ENCODE assay signal across 8 cellular contexts in genomic region chr10:32053392-32053791, GRCh38. TPM values are rescaled to one million over a fixed set of nuclear protein-coding genes. Genes with fewer than 3 reads are reported as not detected.
DNase-seq lines count a peak whose midpoint lies in the region; ATAC-seq and TF ChIP-seq lines count a peak whose summit lies in the region.
"Not testable (repeated sequence)": the region's sequence is repeated elsewhere in the genome, so short reads cannot be mapped to it uniquely, and the experiment has no call there.

No MANE protein-coding gene starts in this region.

- not testable (repeated sequence) for H3K9me3 Mint-ChIP-seq in activated CD8-positive, alpha-beta memory T cell treated with anti-CD3 and anti-CD28 coated beads, Interleukin-2, amount 10 ng/mL, durations not matched to agents 7 days and 5 days (ENCODE audit: low read depth)

- not testable (repeated sequence) for H3K27ac ChIP-seq in DOHH2 (ENCODE audit: low read depth, low read length); OCI-LY1 (ENCODE audit: low read depth, low read length, poor library complexity, severe bottlenecking)
- peak overlapping the region; percentile 56 for H3K27ac ChIP-seq in mammary epithelial cell (ENCODE audit: insufficient read depth, low read depth, low read length)
- peak overlapping the region; percentile 94 for H3K27ac ChIP-seq in muscle layer of colon (ENCODE audit: low read depth, low read length)
- H3K27ac ChIP-seq in sigmoid colon = peak overlapping the region; percentile 93 to 100 (median 96)
- H3K27ac ChIP-seq in vagina = peak overlapping the region; percentile 99

- not testable (repeated sequence) for H3K9me2 ChIP-seq in DOHH2 (replicated peaks; ENCODE audit: control insufficient read depth, low read length); OCI-LY1 (ENCODE audit: low read depth, low read length)

- not testable (repeated sequence) for TF ChIP-seq POLR2A in sigmoid colon (IDR thresholded peaks at IDR 0.05); vagina (IDR thresholded peaks at IDR 0.05)

- H3K9ac ChIP-seq in OCI-LY1 (ENCODE audit: low read length) (peak overlapping the region; percentile 91; the same call in 1 of the 2 replicates), muscle layer of colon (ENCODE audit: low read length) (peak overlapping the region; percentile 78)
- not testable (repeated sequence) for H3K9ac ChIP-seq in mammary epithelial cell (ENCODE audit: insufficient read depth, low read length)

- DNase-seq in activated CD8-positive, alpha-beta memory T cell treated with anti-CD3 and anti-CD28 coated beads, Interleukin-2, amount 10 ng/mL, durations not matched to agents 7 days and 5 days; mammary epithelial cell; foreskin fibroblast; sigmoid colon; vagina (ENCODE audit: extremely low spot score in 2 of 2): not testable (repeated sequence)

- H3K79me2 ChIP-seq in DOHH2 (ENCODE audit: control insufficient read depth, low read length) (peaks cover 78% of the 10 kb centered on the region), OCI-LY1 (ENCODE audit: insufficient read depth, low read length) (peaks cover 75% of the 10 kb centered on the region), mammary epithelial cell (ENCODE audit: insufficient read depth, low read length) (peaks cover 78% of the 10 kb centered on the region)

- peak overlapping the region; percentile 92 for H3K4me2 ChIP-seq in DOHH2 (ENCODE audit: low read length)
- H3K4me2 ChIP-seq in OCI-LY1 (ENCODE audit: low read length) = peak overlapping the region; percentile 97
- H3K4me2 ChIP-seq in mammary epithelial cell (ENCODE audit: insufficient read depth, low read depth, low read length) = peak overlapping the region; percentile 91

- BruUV-seq in mammary epithelial cell (replicated peaks; lab: Mats Ljungman, UMichigan) = not testable (repeated sequence)

- H3K36me3 ChIP-seq in DOHH2 (ENCODE audit: control insufficient read depth, low read length) (peaks cover 73% of the 10 kb centered on the region), OCI-LY1 (ENCODE audit: insufficient read depth, low read length) (peaks cover 16% of the 10 kb centered on the region)
- H3K36me3 ChIP-seq in mammary epithelial cell (ENCODE audit: insufficient read depth, low read length); muscle layer of colon (ENCODE audit: insufficient read depth, low read length); sigmoid colon; vagina: not testable (repeated sequence)

- not testable (repeated sequence) for H3F3A ChIP-seq in DOHH2 (ENCODE audit: control insufficient read depth, insufficient read depth); OCI-LY1 (ENCODE audit: insufficient read depth, low read length)

- peaks cover 33% of the 10 kb centered on the region for H3K36me3 Mint-ChIP-seq in activated CD8-positive, alpha-beta memory T cell treated with anti-CD3 and anti-CD28 coated beads, Interleukin-2, amount 10 ng/mL, durations not matched to agents 7 days and 5 days

- H2AFZ ChIP-seq in OCI-LY1 (ENCODE audit: low read length); mammary epithelial cell (ENCODE audit: low read depth, low read length): not testable (repeated sequence)

- H3K27me3 ChIP-seq in DOHH2 (ENCODE audit: control insufficient read depth, low read length); OCI-LY1 (ENCODE audit: insufficient read depth, low read length); mammary epithelial cell (ENCODE audit: insufficient read depth, low read length); muscle layer of colon (ENCODE audit: control insufficient read depth in 1 of 2, insufficient read depth in 2 of 2, low read length in 2 of 2); sigmoid colon; vagina: not testable (repeated sequence)

- peak overlapping the region; percentile 98 for H3K4me3 Mint-ChIP-seq in activated CD8-positive, alpha-beta memory T cell treated with anti-CD3 and anti-CD28 coated beads, Interleukin-2, amount 10 ng/mL, durations not matched to agents 7 days and 5 days

- H3K4me3 ChIP-seq in DOHH2 (ENCODE audit: low read length) = peak overlapping the region; percentile 96
- peak overlapping the region; percentile 94 for H3K4me3 ChIP-seq in OCI-LY1 (ENCODE audit: low read depth, low read length, poor library complexity, severe bottlenecking)
- H3K4me3 ChIP-seq in mammary epithelial cell (replicated peaks in 1 of 3; ENCODE audit: insufficient read depth in 1 of 3, low read depth in 2 of 3, low read length in 3 of 3) = peak overlapping the region; percentile 82 to 95 (median 91)
- H3K4me3 ChIP-seq in foreskin fibroblast (ENCODE audit: low read depth in 1 of 2, low read length in 2 of 2) = peak overlapping the region; percentile 25 to 97
- peak overlapping the region; percentile 81 to 89 for H3K4me3 ChIP-seq in muscle layer of colon (ENCODE audit: low read depth in 1 of 2, low read length in 2 of 2)
- peak overlapping the region; percentile 77 to 99 (median 92) for H3K4me3 ChIP-seq in sigmoid colon
- H3K4me3 ChIP-seq in vagina = peak overlapping the region; percentile 94 to 95

- H4K20me1 ChIP-seq in DOHH2 (ENCODE audit: control insufficient read depth, insufficient read depth, low read depth, low read length) (peaks cover 56% of the 10 kb centered on the region), mammary epithelial cell (ENCODE audit: insufficient read depth, low read length) (peaks cover 30% of the 10 kb centered on the region)
- H4K20me1 ChIP-seq in OCI-LY1 (ENCODE audit: insufficient read depth, low read length) = not testable (repeated sequence)

- 79% methylated on average over 10 of the region's 11 CpGs for WGBS in mammary epithelial cell (ENCODE audit: low coverage, missing lambda C conversion rate)
- WGBS in sigmoid colon, 2 donors = 73 to 75% methylated on average over 11 of the region's 11 CpGs

- ATAC-seq in activated CD8-positive, alpha-beta memory T cell treated with anti-CD3 and anti-CD28 coated beads, Interleukin-2, amount 10 ng/mL, durations not matched to agents 7 days and 5 days = not testable (repeated sequence)

- H3K4me1 Mint-ChIP-seq in activated CD8-positive, alpha-beta memory T cell treated with anti-CD3 and anti-CD28 coated beads, Interleukin-2, amount 10 ng/mL, durations not matched to agents 7 days and 5 days = peaks cover 56% of the 10 kb centered on the region

- not testable (repeated sequence) for H3K9me3 ChIP-seq in DOHH2 (ENCODE audit: control insufficient read depth, insufficient read depth, low read length); OCI-LY1 (ENCODE audit: low read length); mammary epithelial cell (replicated peaks; ENCODE audit: insufficient read depth, low read length); muscle layer of colon (ENCODE audit: low read length); sigmoid colon; vagina

- not testable (repeated sequence) for TF ChIP-seq CTCF in DOHH2 (IDR thresholded peaks at IDR 0.05; ENCODE audit: low read depth, low read length, poor library complexity, severe bottlenecking); OCI-LY1 (IDR thresholded peaks at IDR 0.05; ENCODE audit: low read length); mammary epithelial cell (conservative IDR thresholded peaks at IDR 0.05 in 1 of 2, IDR thresholded peaks at IDR 0.05 in 1 of 2; ENCODE audit: extremely low read depth in 1 of 2, insufficient read depth in 1 of 2, low read depth in 1 of 2, low read length in 2 of 2); foreskin fibroblast (IDR thresholded peaks at IDR 0.05; ENCODE audit: low read depth, low read length); sigmoid colon (IDR thresholded peaks at IDR 0.05); vagina (IDR thresholded peaks at IDR 0.05)

- H3K27me3 Mint-ChIP-seq in activated CD8-positive, alpha-beta memory T cell treated with anti-CD3 and anti-CD28 coated beads, Interleukin-2, amount 10 ng/mL, durations not matched to agents 7 days and 5 days = not testable (repeated sequence)

- dilution Hi-C loops in mammary epithelial cell (cut with HindIII; ENCODE audit: low sequenced_read_pairs) = not testable (repeated sequence)

- not testable (repeated sequence) for TF ChIP-seq EP300 in sigmoid colon (IDR thresholded peaks at IDR 0.05)

- H3K4me1 ChIP-seq in DOHH2 (ENCODE audit: control insufficient read depth, low read length) (peaks cover 40% of the 10 kb centered on the region), OCI-LY1 (ENCODE audit: insufficient read depth, low read length, severe bottlenecking) (peaks cover 51% of the 10 kb centered on the region), mammary epithelial cell (ENCODE audit: insufficient read depth, low read length) (peaks cover 15% of the 10 kb centered on the region), muscle layer of colon (ENCODE audit: insufficient read depth, low read length) (peaks cover 29% of the 10 kb centered on the region), sigmoid colon (peaks cover 0 to 67% (median 42%) of the 10 kb centered on the region in 4 donors), vagina (peaks cover 78% of the 10 kb centered on the region)

- intact Hi-C loops in mammary epithelial cell (cut with micrococcal nuclease) = loop anchor here (5.0 kb wide), 1 partner anchor 139 kb away; no protein-coding TSS in a partner anchor
- intact Hi-C loops in sigmoid colon (cut with DNase I) = loop anchor here (10.0 kb wide), 2 partner anchors 291 to 901 kb away; partner anchors contain the start of genes EPC1 and ITGB1
- intact Hi-C loops in vagina (cut with DNase I) = loop anchor here (10.0 kb wide), 1 partner anchor 321 kb away; no protein-coding TSS in a partner anchor

- CTCF ChIA-PET in activated CD8-positive, alpha-beta memory T cell treated with anti-CD3 and anti-CD28 coated beads, Interleukin-2, amount 10 ng/mL, durations not matched to agents 7 days and 5 days (lab: Charles Lee) = interaction anchor here (0.9 to 1.4 kb wide), 3 partner anchors 31 to 191 kb away, joined by 3 to 4 read pairs (median 3); no protein-coding TSS in a partner anchor
- CTCF ChIA-PET in mammary epithelial cell (lab: Charles Lee; ENCODE audit: low non-redundant PET) = not testable (repeated sequence)

- in situ Hi-C loops in mammary epithelial cell (cut with MboI; ENCODE audit: low sequenced_read_pairs in 2 of 2) = loop anchor here (10.0 to 25.0 kb wide), 2 partner anchors 91 to 284 kb away; partner anchors contain the start of gene EPC1 (in 1 of the 2)

- peak overlapping the region; percentile 19 for H3K27ac Mint-ChIP-seq in activated CD8-positive, alpha-beta memory T cell treated with anti-CD3 and anti-CD28 coated beads, Interleukin-2, amount 10 ng/mL, durations not matched to agents 7 days and 5 days

RNA-seq across cellular contexts. Expression of gene KIF5B, which starts 2.8 kb away (rescaled TPM):
- total RNA-seq in activated CD8-positive, alpha-beta memory T cell treated with anti-CD3 and anti-CD28 coated beads, Interleukin-2, amount 10 ng/mL, durations not matched to agents 7 days and 5 days = 10 to 100 TPM; 65.2 to 76.2 TPM
- 100 to 1,000 TPM; 146 to 168 TPM for total RNA-seq in mammary epithelial cell
- polyA plus RNA-seq in mammary epithelial cell = 50.3 TPM
- 62.2 TPM for polyA minus RNA-seq in mammary epithelial cell
- 100 to 1,000 TPM; 199 to 270 (median 240) TPM for total RNA-seq in sigmoid colon
- 10 to 100 TPM; 42.6 to 78.7 (median 68.0) TPM for polyA plus RNA-seq in sigmoid colon
- 74.2 TPM for total RNA-seq in vagina
